Comparison of ENCODE assay signal across 17 cellular contexts in genomic region chr15:70199124-70199482, GRCh38.
"Had no signal": no experiment of that assay in that cellular context is flagged by ENCODE, and none has a peak within 500 bp of the region (broad histone marks: within the 10 kb centered on the region; RNA-seq: fewer than 3 reads in every experiment).

No MANE protein-coding gene starts in this region.

- H3K9ac ChIP-seq: parathyroid adenoma had no signal

- H3K4me3 ChIP-seq: esophagus muscularis mucosa, spleen, thoracic aorta had no signal

- DNase-seq: activated CD4-positive, alpha-beta T cell treated with anti-CD3 and anti-CD28 coated beads, Interleukin-2, amount 50 U/mL, for 1 hour; activated CD4-positive, CD25-positive, alpha-beta regulatory T cell treated with anti-CD3 and anti-CD28 coated beads, Interleukin-2, amount 50 U/mL, for 72 hours; activated CD8-positive, alpha-beta memory T cell treated with anti-CD3 and anti-CD28 coated beads, Interleukin-2, amount 50 U/mL, for 48 hours; activated gamma-delta T cell; activated naive CD8-positive, alpha-beta T cell treated with anti-CD3 and anti-CD28 coated beads for 36 hours; activated T-cell treated with anti-CD3 and anti-CD28 coated beads, Interleukin-2, amount 50 U/mL, for 48 hours; amniotic stem cell; effector CD4-positive, alpha-beta T cell; natural killer cell; stimulated activated naive B cell treated with anti-CD40 and anti-IgM and Interleukin-4, amounts not matched to agents 10 μg/mL and 1 μg/mL and 100 μg/mL, for 72 hours; T1000 had no signal

- H3K4me3 Mint-ChIP-seq: activated naive CD8-positive, alpha-beta T cell treated with anti-CD3 and anti-CD28 coated beads for 36 hours; natural killer cell; stimulated activated naive B cell treated with anti-CD40 and anti-IgM and Interleukin-4, amounts not matched to agents 10 μg/mL and 1 μg/mL and 100 μg/mL, for 72 hours had no signal

- H3K36me3 Mint-ChIP-seq: activated naive CD8-positive, alpha-beta T cell treated with anti-CD3 and anti-CD28 coated beads for 36 hours; natural killer cell; stimulated activated naive B cell treated with anti-CD40 and anti-IgM and Interleukin-4, amounts not matched to agents 10 μg/mL and 1 μg/mL and 100 μg/mL, for 72 hours had no signal

- H3K4me1 Mint-ChIP-seq: activated naive CD8-positive, alpha-beta T cell treated with anti-CD3 and anti-CD28 coated beads for 36 hours had no signal

- H3K27ac ChIP-seq: neutrophil, parathyroid adenoma, spleen, thoracic aorta had no signal

- H3K27ac Mint-ChIP-seq: activated naive CD8-positive, alpha-beta T cell treated with anti-CD3 and anti-CD28 coated beads for 36 hours; natural killer cell; stimulated activated naive B cell treated with anti-CD40 and anti-IgM and Interleukin-4, amounts not matched to agents 10 μg/mL and 1 μg/mL and 100 μg/mL, for 72 hours had no signal

- H3K9me3 Mint-ChIP-seq: activated naive CD8-positive, alpha-beta T cell treated with anti-CD3 and anti-CD28 coated beads for 36 hours; natural killer cell; stimulated activated naive B cell treated with anti-CD40 and anti-IgM and Interleukin-4, amounts not matched to agents 10 μg/mL and 1 μg/mL and 100 μg/mL, for 72 hours had no signal

- H3K27me3 Mint-ChIP-seq: activated naive CD8-positive, alpha-beta T cell treated with anti-CD3 and anti-CD28 coated beads for 36 hours had no signal

- FAIRE-seq: endothelial cell of umbilical vein had no signal

- H3K9me3 ChIP-seq: esophagus muscularis mucosa, neutrophil, spleen, thoracic aorta had no signal

- H3K36me3 ChIP-seq: esophagus muscularis mucosa, neutrophil, spleen, thoracic aorta had no signal

- H3K27me3 ChIP-seq: esophagus muscularis mucosa had no signal

- ATAC-seq: natural killer cell; stimulated activated naive B cell treated with anti-CD40 and anti-IgM and Interleukin-4, amounts not matched to agents 10 μg/mL and 1 μg/mL and 100 μg/mL, for 72 hours had no signal
